In genomic region chr10:73043766-73044377, GRCh38 we compare ENCODE assay signal across 15 cellular contexts. TPM values are rescaled to one million over a fixed set of nuclear protein-coding genes. Genes with fewer than 3 reads are reported as not detected.
DNase-seq lines count a peak whose midpoint lies in the region; ATAC-seq, FAIRE-seq and TF ChIP-seq lines count a peak whose summit lies in the region.
"Had no signal": no experiment of that assay in that cellular context is flagged by ENCODE, and none has a peak within 500 bp of the region (broad histone marks: within the 10 kb centered on the region; RNA-seq: fewer than 3 reads in every experiment).

No MANE protein-coding gene starts in this region.

- TF ChIP-seq CTCF in right lobe of liver (IDR thresholded peaks at IDR 0.05): no peak
- no peak for TF ChIP-seq CTCF in HepG2 (CRISPR knock-in tag; IDR thresholded peaks at IDR 0.05)
- no peak for TF ChIP-seq CTCF in keratinocyte (optimal IDR thresholded peaks at IDR 0.05 in 1 of 3, IDR thresholded peaks at IDR 0.05 in 1 of 3, conservative IDR thresholded peaks at IDR 0.05 in 1 of 3; ENCODE audit: extremely low read depth in 1 of 3, insufficient read depth in 2 of 3, low read length in 3 of 3)
- no peak for TF ChIP-seq CTCF in vagina (IDR thresholded peaks at IDR 0.05)

- TF ChIP-seq RAD21 in HepG2 (CRISPR knock-in tag; IDR thresholded peaks at IDR 0.05): no peak

- ATAC-seq in right lobe of liver (no peak), HepG2 (no peak), GM21825 (IDR thresholded peaks at IDR 0.05; ENCODE audit: unreplicated experiment) (no peak), GM18909 (IDR thresholded peaks at IDR 0.05; ENCODE audit: poor library complexity, unreplicated experiment) (no peak)
- ATAC-seq: upper lobe of right lung had no signal

- WGBS in right lobe of liver (ENCODE audit: insufficient coverage, low coverage, low lambda C conversion rate, missing lambda C conversion rate): 45% methylated on average over 2 of the region's 2 CpGs
- WGBS in HepG2 (ENCODE audit: low lambda C conversion rate): 93% methylated on average over 2 of the region's 2 CpGs

- H3K4me2 ChIP-seq in HepG2 (ENCODE audit: low read depth, low read length) (no peak overlapping the region), keratinocyte (ENCODE audit: control insufficient read depth, extremely low read depth, insufficient read depth, low read depth, low read length) (peak overlapping the region; percentile 22), Karpas-422 (ENCODE audit: low read depth, low read length, poor library complexity, severe bottlenecking) (no peak overlapping the region)

- H3K9me3 ChIP-seq in right lobe of liver: no peaks in the 10 kb centered on the region
- no peaks in the 10 kb centered on the region for H3K9me3 ChIP-seq in HepG2 (ENCODE audit: low read length)
- H3K9me3 ChIP-seq in keratinocyte (ENCODE audit: control insufficient read depth, low read depth, low read length): no peaks in the 10 kb centered on the region
- no peaks in the 10 kb centered on the region for H3K9me3 ChIP-seq in vagina
- no peaks in the 10 kb centered on the region for H3K9me3 ChIP-seq in Karpas-422 (ENCODE audit: low read length)
- H3K9me3 ChIP-seq: upper lobe of right lung had no signal

- DNase-seq in right lobe of liver (no peak), HepG2 (ENCODE audit: low spot score) (no peak), caudate nucleus (lab: John Stamatoyannopoulos, UW) (no peak), keratinocyte (ENCODE audit: low read depth, low spot score) (no peak), vagina (ENCODE audit: extremely low spot score in 2 of 2) (no peak), Karpas-422 (no peak)
- DNase-seq: activated CD4-positive, alpha-beta T cell treated with anti-CD3 and anti-CD28 coated beads, Interleukin-2, amount 50 U/mL, for 4 hours; activated effector memory CD4-positive, alpha-beta T cell treated with Interleukin-2 at 50 U/mL for 16 hours; erythroblast; NCI-H187 treated with DMSO at 0.1 percent for 48 hours; NCI-H82; upper lobe of right lung had no signal

- H3K4me3 ChIP-seq in right lobe of liver (no peak overlapping the region), HepG2 (replicated peaks in 1 of 3; ENCODE audit: insufficient read depth in 1 of 3, low read depth in 2 of 3, low read length in 3 of 3) (no peak overlapping the region), keratinocyte (ENCODE audit: control insufficient read depth in 2 of 3, extremely low read depth in 1 of 3, insufficient read depth in 2 of 3, low read depth in 1 of 3, low read length in 3 of 3) (no peak overlapping the region), vagina (no peak overlapping the region), Karpas-422 (ENCODE audit: low read length) (no peak overlapping the region)
- H3K4me3 ChIP-seq: upper lobe of right lung had no signal

- CTCF ChIA-PET in HepG2 (lab: Yijun Ruan, JAX; ENCODE audit: low intra/inter-chr PET ratio, low total read pairs): no interaction called here

- H4K20me1 ChIP-seq in HepG2 (ENCODE audit: insufficient read depth, low read length) (no peaks in the 10 kb centered on the region), keratinocyte (ENCODE audit: control insufficient read depth, extremely low read depth, insufficient read depth, low read length) (no peaks in the 10 kb centered on the region), Karpas-422 (ENCODE audit: insufficient read depth, low read depth, low read length) (no peaks in the 10 kb centered on the region)

- FAIRE-seq in HepG2 (lab: Jason Lieb, UNC): no peak
- FAIRE-seq in keratinocyte (lab: Jason Lieb, UNC): no peak
- FAIRE-seq: bronchial epithelial cell had no signal

- TF ChIP-seq POLR2A in right lobe of liver (IDR thresholded peaks at IDR 0.05) (no peak), HepG2 (IDR thresholded peaks at IDR 0.05; ENCODE audit: insufficient read depth in 1 of 2, low read depth in 2 of 2, low read length in 2 of 2) (no peak), vagina (IDR thresholded peaks at IDR 0.05) (no peak)

- H3K36me3 ChIP-seq in right lobe of liver (peaks cover 3 to 49% (median 24%) of the 10 kb centered on the region in 4 donors), HepG2 (replicated peaks in 1 of 2; ENCODE audit: control insufficient read depth in 1 of 2, insufficient read depth in 2 of 2, low read length in 2 of 2) (peaks cover 6 to 67% of the 10 kb centered on the region in 2 experiments), keratinocyte (ENCODE audit: control insufficient read depth in 2 of 2, extremely low read depth in 1 of 2, insufficient read depth in 2 of 2, low read length in 2 of 2) (peaks cover 0 to 2% of the 10 kb centered on the region in 2 experiments), vagina (peaks cover 0 to 11% of the 10 kb centered on the region in 2 donors), Karpas-422 (ENCODE audit: insufficient read depth, low read length) (peaks cover 69% of the 10 kb centered on the region)

- TF ChIP-seq EP300 in HepG2 (IDR thresholded peaks at IDR 0.05; ENCODE audit: low read depth in 2 of 2, low read length in 2 of 2) (no peak), HepG2 (CRISPR knock-in tag; IDR thresholded peaks at IDR 0.05; ENCODE audit: borderline replicate concordance) (no peak)

- in situ Hi-C loops in HepG2 (cut with HindIII; ENCODE audit: extremely low pct_ligation_motif_present, low pct_unique_long_range_greater_than_20kb): no loop called here

- no peaks in the 10 kb centered on the region for H3K9me1 ChIP-seq in keratinocyte (ENCODE audit: control insufficient read depth, extremely low read depth, insufficient read depth, low read length)

- H3K27me3 ChIP-seq in right lobe of liver (no peaks in the 10 kb centered on the region), HepG2 (ENCODE audit: control insufficient read depth in 1 of 2, insufficient read depth in 2 of 2, low read length in 2 of 2) (no peaks in the 10 kb centered on the region), keratinocyte (ENCODE audit: control insufficient read depth, extremely low read depth, insufficient read depth, low read length) (no peaks in the 10 kb centered on the region), vagina (no peaks in the 10 kb centered on the region), Karpas-422 (ENCODE audit: low read length) (no peaks in the 10 kb centered on the region)
- H3K27me3 ChIP-seq: upper lobe of right lung had no signal

- POLR2A ChIA-PET in HepG2 (lab: Yijun Ruan, JAX): interaction anchor here (1.0 kb wide), 1 partner anchor 52 kb away, joined by 3 read pairs; no protein-coding TSS in a partner anchor

- H3K9ac ChIP-seq in HepG2 (ENCODE audit: insufficient read depth, low read depth, low read length): no peak overlapping the region
- peak overlapping the region; percentile 6 for H3K9ac ChIP-seq in keratinocyte (ENCODE audit: control insufficient read depth, extremely low read depth, insufficient read depth, low read length)
- no peak overlapping the region for H3K9ac ChIP-seq in Karpas-422 (ENCODE audit: low read length)

- intact Hi-C loops in right lobe of liver (cut with DNase I): no loop called here
- intact Hi-C loops in HepG2 (cut with micrococcal nuclease; ENCODE audit: unreplicated experiment): no loop called here
- intact Hi-C loops in vagina (cut with DNase I): no loop called here

- H2AFZ ChIP-seq in HepG2 (ENCODE audit: low read length) (no peak overlapping the region), keratinocyte (ENCODE audit: control insufficient read depth, low read length) (no peak overlapping the region), Karpas-422 (ENCODE audit: low read length) (no peak overlapping the region)

- H3K9me2 ChIP-seq in Karpas-422 (replicated peaks; ENCODE audit: insufficient read depth, low read length): no peaks in the 10 kb centered on the region

- H3K79me2 ChIP-seq in HepG2 (ENCODE audit: insufficient read depth, low read length) (no peaks in the 10 kb centered on the region), keratinocyte (ENCODE audit: control insufficient read depth, insufficient read depth, low read length) (no peaks in the 10 kb centered on the region), Karpas-422 (ENCODE audit: low read length) (peaks cover 29% of the 10 kb centered on the region)

- H3K27ac ChIP-seq in right lobe of liver (peak overlapping the region in 2 of 3 donors; percentile 8 to 12), HepG2 (ENCODE audit: extremely low read length, insufficient read depth, low read length) (no peak overlapping the region), caudate nucleus (ENCODE audit: low read depth, low read length) (peak overlapping the region; percentile 40), keratinocyte (ENCODE audit: control insufficient read depth, insufficient read depth, low read length) (peak overlapping the region; percentile 73), vagina (peak overlapping the region; percentile 5), Karpas-422 (ENCODE audit: low read length) (no peak overlapping the region)

- H3K4me1 ChIP-seq in right lobe of liver (no peaks in the 10 kb centered on the region), HepG2 (ENCODE audit: insufficient read depth, low read length) (peaks cover 6% of the 10 kb centered on the region; the same call in 1 of the 2 replicates), keratinocyte (ENCODE audit: control insufficient read depth, extremely low read depth, insufficient read depth, low read length) (peaks cover 21% of the 10 kb centered on the region), vagina (peaks cover 21% of the 10 kb centered on the region), Karpas-422 (ENCODE audit: low read length) (no peaks in the 10 kb centered on the region)
- H3K4me1 ChIP-seq: upper lobe of right lung had no signal

- no TSS peak for BruUV-seq in HepG2 (replicated peaks; lab: Mats Ljungman, UMichigan)

- dilution Hi-C loops in keratinocyte (cut with MboI; ENCODE audit: extremely low pct_ligation_motif_present, low sequenced_read_pairs): no loop called here

RNA-seq across cellular contexts. Expression of gene P4HA1, which starts 52.8 kb away (rescaled TPM):
- total RNA-seq in right lobe of liver: 10 to 100 TPM in 5 of 6 experiments, 1 to 10 TPM in 1; 6.2 to 67.8 (median 26.2) TPM
- 39.0 and 63.1 TPM in 2 replicates for total RNA-seq in HepG2 (2016; rRNA removed; fragmentation: Illumina TruSeq; extraction: Trizol)
- total RNA-seq in HepG2 (2016; cell fraction: cytosol; rRNA removed; fragmentation: Illumina TruSeq; extraction: Trizol; ENCODE audit: low read depth): 11.3 TPM in 2 replicates
- total RNA-seq in HepG2 (2016; cell fraction: insoluble cytoplasmic fraction; rRNA removed; fragmentation: Illumina TruSeq; extraction: Trizol): 39.0 and 64.4 TPM in 2 replicates
- total RNA-seq in HepG2 (2016; cell fraction: membrane; rRNA removed; fragmentation: Illumina TruSeq; extraction: Trizol): 21.6 and 25.4 TPM in 2 replicates
- 64.0 and 71.0 TPM in 2 replicates for total RNA-seq in HepG2 (2016; cell fraction: nucleus; rRNA removed; fragmentation: Illumina TruSeq; extraction: Trizol)
- polyA plus RNA-seq in HepG2 (2011; rRNA removed): 137 and 196 TPM in 2 replicates
- polyA plus RNA-seq in HepG2 (2011; cell fraction: cytosol; rRNA removed): 76.6 and 126 TPM in 2 replicates
- polyA plus RNA-seq in HepG2 (2011; cell fraction: nucleus; rRNA removed): 43.9 and 52.6 TPM in 2 replicates
- polyA plus RNA-seq in HepG2 (2012): 219 and 241 TPM in 2 replicates
- polyA plus RNA-seq in HepG2 (2016; cell fraction: cytosol; fragmentation: Illumina TruSeq; extraction: Trizol; ENCODE audit: low read depth): 5.6 and 5.7 TPM in 2 replicates
- polyA plus RNA-seq in HepG2 (2016; cell fraction: insoluble cytoplasmic fraction; fragmentation: Illumina TruSeq; extraction: Trizol; ENCODE audit: low read depth): 28.0 TPM in 2 replicates
- 11.2 and 11.8 TPM in 2 replicates for polyA plus RNA-seq in HepG2 (2016; cell fraction: membrane; fragmentation: Illumina TruSeq; extraction: Trizol; ENCODE audit: low read depth)
- polyA plus RNA-seq in HepG2 (2016; cell fraction: nucleus; fragmentation: Illumina TruSeq; extraction: Trizol; ENCODE audit: insufficient read depth, low read depth): 59.1 and 61.8 TPM in 2 replicates
- 7.7 and 38.5 TPM in 2 replicates for polyA minus RNA-seq in HepG2 (2011; rRNA and poly(A)+ RNA removed; ENCODE audit: low replicate concordance)
- 92.9 and 99.9 TPM in 2 replicates for polyA minus RNA-seq in HepG2 (2011; cell fraction: cytosol; rRNA and poly(A)+ RNA removed)
- 169 and 183 TPM in 2 replicates for polyA minus RNA-seq in HepG2 (2011; cell fraction: nucleus; rRNA and poly(A)+ RNA removed)
- polyA plus RNA-seq in keratinocyte: 29.4 to 67.4 TPM (median 40.4 TPM) in 3 replicates
- 79.9 TPM for polyA plus RNA-seq in keratinocyte (2011; ENCODE audit: low read depth)
- polyA plus RNA-seq in keratinocyte (2011; cell fraction: cytosol; rRNA removed): 19.4 and 37.7 TPM in 2 replicates
- 36.3 and 59.0 TPM in 2 replicates for polyA plus RNA-seq in keratinocyte (2011; cell fraction: nucleus; rRNA removed)
- polyA plus RNA-seq in keratinocyte (2012; ENCODE audit: low replicate concordance): 32.0 and 35.4 TPM in 2 replicates
- 5.1 to 50.4 TPM (median 23.0 TPM) in 3 replicates for polyA minus RNA-seq in keratinocyte
- 19.6 TPM for polyA minus RNA-seq in keratinocyte (2011; cell fraction: cytosol; rRNA and poly(A)+ RNA removed)
- 33.8 and 54.9 TPM in 2 replicates for polyA minus RNA-seq in keratinocyte (2011; cell fraction: nucleus; rRNA and poly(A)+ RNA removed)
- 12.5 TPM for total RNA-seq in vagina
- total RNA-seq in Karpas-422 (2014; rRNA removed; shearing (Covaris generic); ENCODE audit: low replicate concordance): 71.2 and 107 TPM in 2 replicates

Comparison
In these comparisons a context has a peak if more than half of its experiments do, and no peak if none do; other contexts are left out.
1. H3K27ac ChIP-seq: peak in right lobe of liver (2 of 3), caudate nucleus (single experiment), keratinocyte (single experiment) and vagina (single experiment); none in HepG2 (single experiment) and Karpas-422 (single experiment).